In genomic region chr4:184456337-184456736, GRCh38 we compare ENCODE assay signal across 11 cellular contexts.
"Had no signal": no experiment of that assay in that cellular context is flagged by ENCODE, and none has a peak within 500 bp of the region (broad histone marks: within the 10 kb centered on the region; RNA-seq: fewer than 3 reads in every experiment).

No MANE protein-coding gene starts in this region.

- H3K27me3 ChIP-seq: gastroesophageal sphincter, heart right ventricle, transverse colon, vagina had no signal

- H3K27me3 Mint-ChIP-seq: activated CD4-positive, alpha-beta memory T cell treated with anti-CD3 and anti-CD28 coated beads for 36 hours had no signal

- H3K27ac ChIP-seq: gastroesophageal sphincter, heart right ventricle, vagina had no signal

- DNase-seq: activated CD4-positive, alpha-beta memory T cell treated with anti-CD3 and anti-CD28 coated beads for 36 hours; activated T-cell treated with anti-CD3 and anti-CD28 coated beads, Interleukin-2, amount 50 U/mL, for 72 hours; erythroblast; heart right ventricle; retina; stimulated activated naive CD4-positive, alpha-beta T cell treated with Interleukin-2 at 50 U/mL for 16 hours; T-helper 9 cell; transverse colon had no signal

- H3K9me3 ChIP-seq: gastroesophageal sphincter, heart right ventricle, transverse colon, vagina had no signal

- ATAC-seq: activated T-cell treated with anti-CD3 and anti-CD28 coated beads, Interleukin-2, amount 50 U/mL, for 72 hours; gastroesophageal sphincter had no signal

- H3K4me3 Mint-ChIP-seq: activated CD4-positive, alpha-beta memory T cell treated with anti-CD3 and anti-CD28 coated beads for 36 hours; activated T-cell treated with anti-CD3 and anti-CD28 coated beads, Interleukin-2, amount 50 U/mL, for 72 hours; mesothelial cell of epicardium had no signal

- H3K27ac Mint-ChIP-seq: activated CD4-positive, alpha-beta memory T cell treated with anti-CD3 and anti-CD28 coated beads for 36 hours; activated T-cell treated with anti-CD3 and anti-CD28 coated beads, Interleukin-2, amount 50 U/mL, for 72 hours; mesothelial cell of epicardium had no signal

- H3K9me3 Mint-ChIP-seq: activated CD4-positive, alpha-beta memory T cell treated with anti-CD3 and anti-CD28 coated beads for 36 hours; activated T-cell treated with anti-CD3 and anti-CD28 coated beads, Interleukin-2, amount 50 U/mL, for 72 hours; mesothelial cell of epicardium had no signal

- H3K4me3 ChIP-seq: gastroesophageal sphincter, heart right ventricle, transverse colon, vagina had no signal

- H3K36me3 ChIP-seq: transverse colon, vagina had no signal
